In genomic region chr5:98606961-98607360, GRCh38 we compare ENCODE assay signal across 37 cellular contexts.
"Had no signal": no experiment of that assay in that cellular context is flagged by ENCODE, and none has a peak within 500 bp of the region (broad histone marks: within the 10 kb centered on the region; RNA-seq: fewer than 3 reads in every experiment).

No MANE protein-coding gene starts in this region.

- H3K27me3 ChIP-seq: adrenal gland, body of pancreas, brain microvascular endothelial cell, breast epithelium had no signal

- H3K4me1 ChIP-seq: adrenal gland, body of pancreas, breast epithelium had no signal

- H3K9me3 Mint-ChIP-seq: activated B cell treated with CpG ODN at 0.5 μM for 24 hours; activated CD4-positive, alpha-beta memory T cell treated with anti-CD3 and anti-CD28 coated beads for 36 hours; activated CD4-positive, alpha-beta T cell treated with anti-CD3 and anti-CD28 coated beads, Interleukin-2, amount 10 ng/mL, durations not matched to agents 24 days and 14 days; activated CD8-positive, alpha-beta T cell treated with anti-CD3 and anti-CD28 coated beads for 36 hours; activated naive CD4-positive, alpha-beta T cell treated with anti-CD3 and anti-CD28 coated beads for 36 hours; activated naive CD8-positive, alpha-beta T cell treated with anti-CD3 and anti-CD28 coated beads for 36 hours; activated T-cell treated with anti-CD3 and anti-CD28 coated beads, Interleukin-2, amount 50 U/mL, for 4 hours; activated T-helper 1 cell treated with anti-CD3 and anti-CD28 coated beads, Interleukin-12 subunit alpha, Interleukin-12 subunit beta, Interleukin-2, Interleukin-4 antibody, amounts not matched to agents 30 ng/mL and 10 ng/mL and 1 ng/mL, durations not matched to agents 14 hours and 24 hours and 36 hours; T-helper 2 cell treated with Interferon-gamma antibody and Interleukin-4, amounts not matched to agents 5 μg/mL and 100 μg/mL, for 36 hours had no signal

- H3K27me3 Mint-ChIP-seq: activated B cell treated with CpG ODN at 0.5 μM for 24 hours; activated CD4-positive, alpha-beta memory T cell treated with anti-CD3 and anti-CD28 coated beads for 36 hours; activated CD4-positive, alpha-beta T cell treated with anti-CD3 and anti-CD28 coated beads, Interleukin-2, amount 10 ng/mL, durations not matched to agents 24 days and 14 days; activated CD8-positive, alpha-beta T cell treated with anti-CD3 and anti-CD28 coated beads for 36 hours had no signal

- H3K4me3 ChIP-seq: adrenal gland, body of pancreas, breast epithelium had no signal

- H3K27ac ChIP-seq: adrenal gland, body of pancreas, brain microvascular endothelial cell, breast epithelium, VCaP had no signal

- H3K9me3 ChIP-seq: adrenal gland, body of pancreas, breast epithelium had no signal

- H3K27ac Mint-ChIP-seq: activated B cell treated with CpG ODN at 0.5 μM for 24 hours; activated CD4-positive, alpha-beta memory T cell treated with anti-CD3 and anti-CD28 coated beads for 36 hours; activated CD4-positive, alpha-beta T cell treated with anti-CD3 and anti-CD28 coated beads, Interleukin-2, amount 10 ng/mL, durations not matched to agents 24 days and 14 days; activated CD8-positive, alpha-beta T cell treated with anti-CD3 and anti-CD28 coated beads for 36 hours; activated naive CD4-positive, alpha-beta T cell treated with anti-CD3 and anti-CD28 coated beads for 36 hours; activated naive CD4-positive, alpha-beta T cell treated with anti-CD3 and anti-CD28 coated beads, Interleukin-2, amount 50 U/mL, for 72 hours; activated naive CD8-positive, alpha-beta T cell treated with anti-CD3 and anti-CD28 coated beads for 36 hours; activated T-cell treated with anti-CD3 and anti-CD28 coated beads, Interleukin-2, amount 50 U/mL, for 72 hours; activated T-helper 1 cell treated with anti-CD3 and anti-CD28 coated beads, Interleukin-12 subunit alpha, Interleukin-12 subunit beta, Interleukin-2, Interleukin-4 antibody, amounts not matched to agents 30 ng/mL and 10 ng/mL and 1 ng/mL, durations not matched to agents 14 hours and 24 hours and 36 hours; activated T-helper 17 cell treated with anti-CD3 and anti-CD28 coated beads, Interleukin-2, amount 50 U/mL, for 72 hours; T-helper 1 cell treated with Interleukin-12 subunit alpha and Interleukin-12 subunit beta and Interleukin-4 antibody, amounts not matched to agents 30 μg/mL and 1 μg/mL, for 36 hours; T-helper 2 cell treated with Interferon-gamma antibody and Interleukin-4, amounts not matched to agents 5 μg/mL and 100 μg/mL, for 36 hours had no signal

- H3K4me1 Mint-ChIP-seq: activated B cell treated with CpG ODN at 0.5 μM for 24 hours; activated CD4-positive, alpha-beta T cell treated with anti-CD3 and anti-CD28 coated beads, Interleukin-2, amount 10 ng/mL, durations not matched to agents 24 days and 14 days; activated naive CD8-positive, alpha-beta T cell treated with anti-CD3 and anti-CD28 coated beads for 36 hours; activated T-helper 17 cell treated with anti-CD3 and anti-CD28 coated beads, Interleukin-2, amount 50 U/mL, for 72 hours had no signal

- FAIRE-seq: astrocyte, TTC549 had no signal

- H3K4me3 Mint-ChIP-seq: activated B cell treated with CpG ODN at 0.5 μM for 24 hours; activated CD4-positive, alpha-beta memory T cell treated with anti-CD3 and anti-CD28 coated beads for 36 hours; activated CD4-positive, alpha-beta T cell treated with anti-CD3 and anti-CD28 coated beads, Interleukin-2, amount 10 ng/mL, durations not matched to agents 24 days and 14 days; activated CD8-positive, alpha-beta T cell treated with anti-CD3 and anti-CD28 coated beads for 36 hours; activated naive CD4-positive, alpha-beta T cell treated with anti-CD3 and anti-CD28 coated beads for 36 hours; activated naive CD8-positive, alpha-beta T cell treated with anti-CD3 and anti-CD28 coated beads for 36 hours; activated T-cell treated with anti-CD3 and anti-CD28 coated beads, Interleukin-2, amount 50 U/mL, for 4 hours; activated T-cell treated with anti-CD3 and anti-CD28 coated beads, Interleukin-2, amount 50 U/mL, for 72 hours; activated T-helper 1 cell treated with anti-CD3 and anti-CD28 coated beads, Interleukin-12 subunit alpha, Interleukin-12 subunit beta, Interleukin-2, Interleukin-4 antibody, amounts not matched to agents 30 ng/mL and 10 ng/mL and 1 ng/mL, durations not matched to agents 14 hours and 24 hours and 36 hours; activated T-helper 17 cell treated with anti-CD3 and anti-CD28 coated beads, Interleukin-2, amount 50 U/mL, for 72 hours; T-helper 1 cell treated with Interleukin-12 subunit alpha and Interleukin-12 subunit beta and Interleukin-4 antibody, amounts not matched to agents 30 μg/mL and 1 μg/mL, for 36 hours; T-helper 2 cell treated with Interferon-gamma antibody and Interleukin-4, amounts not matched to agents 5 μg/mL and 100 μg/mL, for 36 hours had no signal

- H3K36me3 ChIP-seq: adrenal gland, brain microvascular endothelial cell, breast epithelium had no signal

- DNase-seq: activated B cell treated with CpG ODN at 0.5 μM for 24 hours; activated CD4-positive, alpha-beta memory T cell treated with anti-CD3 and anti-CD28 coated beads for 36 hours; activated CD4-positive, alpha-beta T cell treated with anti-CD3 and anti-CD28 coated beads for 4 hours; activated CD4-positive, alpha-beta T cell treated with anti-CD3 and anti-CD28 coated beads, Interleukin-2, amount 10 ng/mL, durations not matched to agents 24 days and 14 days; activated CD4-positive, alpha-beta T cell treated with anti-CD3 and anti-CD28 coated beads, Interleukin-2, amount 50 U/mL, for 1 hour; activated CD4-positive, alpha-beta T cell treated with anti-CD3 and anti-CD28 coated beads, Interleukin-2, amount 50 U/mL, for 4 hours; activated CD4-positive, CD25-positive, alpha-beta regulatory T cell treated with anti-CD3 and anti-CD28 coated beads, Interleukin-2, amount 50 U/mL, for 72 hours; activated CD8-positive, alpha-beta memory T cell treated with anti-CD3 and anti-CD28 coated beads, Interleukin-2, amount 50 U/mL, for 4 hours; activated CD8-positive, alpha-beta T cell treated with anti-CD3 and anti-CD28 coated beads for 36 hours; activated effector memory CD4-positive, alpha-beta T cell treated with anti-CD3 and anti-CD28 coated beads, Interleukin-2, amount 50 U/mL, for 16 hours; activated gamma-delta T cell treated with Interleukin-2 at 50 U/mL for 16 hours; activated naive CD4-positive, alpha-beta T cell; activated naive CD4-positive, alpha-beta T cell treated with anti-CD3 and anti-CD28 coated beads for 36 hours; activated naive CD4-positive, alpha-beta T cell treated with anti-CD3 and anti-CD28 coated beads, Interleukin-2, amount 50 U/mL, for 16 hours; activated naive CD8-positive, alpha-beta T cell treated with anti-CD3 and anti-CD28 coated beads for 36 hours; activated T-cell treated with anti-CD3 and anti-CD28 coated beads for 4 hours; activated T-cell treated with anti-CD3 and anti-CD28 coated beads, Interleukin-2, amount 50 U/mL, for 1 hour; activated T-cell treated with anti-CD3 and anti-CD28 coated beads, Interleukin-2, amount 50 U/mL, for 4 hours; activated T-cell treated with anti-CD3 and anti-CD28 coated beads, Interleukin-2, amount 50 U/mL, for 72 hours; adrenal gland; amniotic stem cell; aorta; body of pancreas; brain microvascular endothelial cell; central memory CD4-positive, alpha-beta T cell; T-helper 1 cell; T-helper 2 cell; T-helper 9 cell had no signal

- H3K36me3 Mint-ChIP-seq: activated CD4-positive, alpha-beta memory T cell treated with anti-CD3 and anti-CD28 coated beads for 36 hours; activated naive CD4-positive, alpha-beta T cell treated with anti-CD3 and anti-CD28 coated beads, Interleukin-2, amount 50 U/mL, for 72 hours; activated naive CD8-positive, alpha-beta T cell treated with anti-CD3 and anti-CD28 coated beads for 36 hours had no signal
